In genomic region chr10:124599588-124600050, GRCh38 we compare ENCODE assay signal across 23 cellular contexts.
"Had no signal": no experiment of that assay in that cellular context is flagged by ENCODE, and none has a peak within 500 bp of the region (broad histone marks: within the 10 kb centered on the region; RNA-seq: fewer than 3 reads in every experiment).

No MANE protein-coding gene starts in this region.

- H3K9me3 Mint-ChIP-seq: activated CD4-positive, alpha-beta T cell treated with anti-CD3 and anti-CD28 coated beads, Interleukin-2, amount 10 ng/mL, durations not matched to agents 24 days and 14 days; activated naive CD4-positive, alpha-beta T cell treated with anti-CD3 and anti-CD28 coated beads, Interleukin-2, amount 50 U/mL, for 24 hours; naive thymus-derived CD8-positive, alpha-beta T cell; stimulated activated naive CD8-positive, alpha-beta T cell treated with anti-CD3 and anti-CD28 coated beads, Interleukin-15, Interleukin-2, amounts not matched to agents 100 ng/mL and 50 ng/mL, for 24 hours had no signal

- H3K9me3 ChIP-seq: adrenal gland, mucosa of descending colon, neutrophil, suprapubic skin, upper lobe of left lung had no signal

- H3K27me3 ChIP-seq: adrenal gland, cardiac muscle cell, neutrophil, suprapubic skin, upper lobe of left lung had no signal

- H3K36me3 Mint-ChIP-seq: activated naive CD4-positive, alpha-beta T cell treated with anti-CD3 and anti-CD28 coated beads, Interleukin-2, amount 50 U/mL, for 24 hours had no signal

- H3K4me1 ChIP-seq: suprapubic skin, upper lobe of left lung had no signal

- H3K4me1 Mint-ChIP-seq: activated CD4-positive, alpha-beta T cell treated with anti-CD3 and anti-CD28 coated beads, Interleukin-2, amount 10 ng/mL, durations not matched to agents 24 days and 14 days had no signal

- H3K27ac ChIP-seq: adrenal gland, cardiac muscle cell, epithelial cell of prostate, neutrophil, SK-N-MC, skin epidermis, suprapubic skin, upper lobe of left lung, WERI-Rb-1 had no signal

- H3K4me3 Mint-ChIP-seq: activated CD4-positive, alpha-beta T cell treated with anti-CD3 and anti-CD28 coated beads, Interleukin-2, amount 10 ng/mL, durations not matched to agents 24 days and 14 days; activated CD8-positive, alpha-beta T cell treated with anti-CD3 and anti-CD28 coated beads, Interleukin-2, amount 10 ng/mL, durations not matched to agents 7 days and 5 days; activated naive CD4-positive, alpha-beta T cell treated with anti-CD3 and anti-CD28 coated beads, Interleukin-2, amount 50 U/mL, for 24 hours; naive thymus-derived CD8-positive, alpha-beta T cell; stimulated activated naive CD8-positive, alpha-beta T cell treated with anti-CD3 and anti-CD28 coated beads, Interleukin-15, Interleukin-2, amounts not matched to agents 100 ng/mL and 50 ng/mL, for 24 hours had no signal

- DNase-seq: activated CD4-positive, alpha-beta T cell treated with anti-CD3 and anti-CD28 coated beads, Interleukin-2, amount 10 ng/mL, durations not matched to agents 24 days and 14 days; activated CD8-positive, alpha-beta memory T cell treated with anti-CD3 and anti-CD28 coated beads, Interleukin-2, amount 50 U/mL, for 4 hours; activated CD8-positive, alpha-beta T cell treated with anti-CD3 and anti-CD28 coated beads, Interleukin-2, amount 10 ng/mL, durations not matched to agents 7 days and 5 days; activated effector memory CD4-positive, alpha-beta T cell treated with anti-CD3 and anti-CD28 coated beads, Interleukin-2, amount 50 U/mL, for 16 hours; activated T-cell treated with anti-CD3 and anti-CD28 coated beads, Interleukin-2, amount 50 U/mL, for 48 hours; effector CD8-positive, alpha-beta T cell; foreskin melanocyte; retina; stimulated activated CD4-positive, alpha-beta T cell treated with anti-CD3 and anti-CD28 coated beads, Interleukin-4, amount 100 ng/mL, for 24 hours; upper lobe of left lung; WERI-Rb-1 had no signal

- H3K27ac Mint-ChIP-seq: activated CD4-positive, alpha-beta T cell treated with anti-CD3 and anti-CD28 coated beads, Interleukin-2, amount 10 ng/mL, durations not matched to agents 24 days and 14 days; activated CD8-positive, alpha-beta T cell treated with anti-CD3 and anti-CD28 coated beads, Interleukin-2, amount 10 ng/mL, durations not matched to agents 7 days and 5 days; activated naive CD4-positive, alpha-beta T cell treated with anti-CD3 and anti-CD28 coated beads, Interleukin-2, amount 50 U/mL, for 24 hours had no signal

- ATAC-seq: activated CD8-positive, alpha-beta T cell treated with anti-CD3 and anti-CD28 coated beads, Interleukin-2, amount 10 ng/mL, durations not matched to agents 7 days and 5 days; left lobe of liver; mucosa of descending colon; naive thymus-derived CD8-positive, alpha-beta T cell had no signal

- H3K27me3 Mint-ChIP-seq: activated CD4-positive, alpha-beta T cell treated with anti-CD3 and anti-CD28 coated beads, Interleukin-2, amount 10 ng/mL, durations not matched to agents 24 days and 14 days; activated naive CD4-positive, alpha-beta T cell treated with anti-CD3 and anti-CD28 coated beads, Interleukin-2, amount 50 U/mL, for 24 hours; naive thymus-derived CD8-positive, alpha-beta T cell; stimulated activated naive CD8-positive, alpha-beta T cell treated with anti-CD3 and anti-CD28 coated beads, Interleukin-15, Interleukin-2, amounts not matched to agents 100 ng/mL and 50 ng/mL, for 24 hours had no signal

- H3K36me3 ChIP-seq: adrenal gland, cardiac muscle cell, neutrophil, suprapubic skin, upper lobe of left lung, WERI-Rb-1 had no signal

- H3K4me3 ChIP-seq: adrenal gland, cardiac muscle cell, mucosa of descending colon, SK-N-MC, skin epidermis, suprapubic skin, upper lobe of left lung had no signal
